1 cellular context compared by ENCODE assay signal in the genomic region with DNA sequence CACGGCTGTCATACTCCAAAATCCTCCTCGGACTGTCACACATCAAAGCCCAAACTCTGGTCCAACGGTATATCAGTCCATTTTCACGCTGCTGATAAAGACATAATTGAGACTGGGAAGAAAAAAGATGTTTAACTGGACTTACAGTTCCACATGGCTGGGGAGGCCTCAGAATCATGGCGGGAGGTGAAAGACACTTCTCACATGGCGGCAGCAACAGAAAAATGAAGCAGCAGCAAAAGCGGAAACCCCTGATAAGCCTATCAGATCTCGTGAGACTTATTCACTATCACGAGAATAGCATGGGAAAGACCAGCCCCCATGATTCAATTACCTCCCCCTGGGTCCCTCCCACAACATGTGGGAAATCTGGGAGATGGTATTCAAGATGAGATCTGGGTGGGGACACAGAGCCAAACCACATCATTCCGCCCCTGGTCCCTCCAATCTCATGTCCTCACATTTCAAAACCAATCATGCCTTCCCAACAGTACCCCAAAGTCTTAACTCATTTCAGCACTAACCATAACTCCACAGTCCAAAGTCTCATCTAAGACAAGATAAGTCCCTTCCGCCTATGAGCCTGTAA.
TF ChIP-seq lines count a peak whose summit lies in the region.
"Not testable (repeated sequence)": the region's sequence is repeated elsewhere in the genome, so short reads cannot be mapped to it uniquely, and the experiment has no call there.

No MANE protein-coding gene starts in this region.

TF ChIP-seq in K562, 482 proteins besides CTCF, POLR2A, EP300 and RAD21 (continued from another document):
- TF ChIP-seq FOXK2 (conservative IDR thresholded peaks at IDR 0.05 in 1 of 2, IDR thresholded peaks at IDR 0.05 in 1 of 2; ENCODE audit: low read depth in 2 of 2) (peak in 1 of 2 experiments; percentile 31; a peak in 2 of 4 replicates), MYC (IDR thresholded peaks at IDR 0.05; ENCODE audit: low read depth, low read length) (peak; percentile 97), MYC (CRISPR knock-in tag; IDR thresholded peaks at IDR 0.05; ENCODE audit: borderline replicate concordance, low read depth) (peak; percentile 89), PHF8 (IDR thresholded peaks at IDR 0.05; ENCODE audit: borderline replicate concordance, low read length) (peak; percentile 49; the same call in 1 of the 2 replicates), RCOR1 (IDR thresholded peaks at IDR 0.05; ENCODE audit: borderline replicate concordance in 1 of 2, low read depth in 2 of 2, low read length in 2 of 2) (peak in 1 of 2 experiments; percentile 92; a peak in 2 of 4 replicates), ATF7 (IDR thresholded peaks at IDR 0.05) (peak; percentile 51; the same call in 1 of the 2 replicates), SOX6 (IDR thresholded peaks at IDR 0.05) (peak; percentile 24; the same call in 1 of the 2 replicates), POLR2B (IDR thresholded peaks at IDR 0.05; ENCODE audit: low read depth, partially characterized antibody) (peak; percentile 88), ARNT (IDR thresholded peaks at IDR 0.05) (peak in 1 of 2 experiments; percentile 22; a peak in 1 of 4 replicates), SIN3A (IDR thresholded peaks at IDR 0.05; ENCODE audit: borderline replicate concordance in 2 of 2, control insufficient read depth in 1 of 2, low read depth in 2 of 2, low read length in 2 of 2) (0 out of 4 replicates have a peak, but pooled peaks of 1 of the 2 experiments have one; percentile 32), MTA2 (IDR thresholded peaks at IDR 0.05; ENCODE audit: low read depth) (0 out of 2 replicates have a peak, but pooled peaks have one; percentile 10), HDAC2 (IDR thresholded peaks at IDR 0.05) (peak; percentile 89; the same call in 1 of the 2 replicates), HCFC1 (IDR thresholded peaks at IDR 0.05; ENCODE audit: low read depth, low read length) (0 out of 2 replicates have a peak, but pooled peaks have one; percentile 31), ESRRA (IDR thresholded peaks at IDR 0.05; ENCODE audit: borderline replicate concordance, low read depth) (peak; percentile 81; the same call in 1 of the 2 replicates), NKRF (IDR thresholded peaks at IDR 0.05; ENCODE audit: borderline replicate concordance) (peak; percentile 83; the same call in 1 of the 2 replicates), HMBOX1 (IDR thresholded peaks at IDR 0.05) (peak; percentile 56; the same call in 1 of the 2 replicates), KDM1A (IDR thresholded peaks at IDR 0.05) (peak; percentile 91 to 92), HMG20A (CRISPR knock-in tag; conservative IDR thresholded peaks at IDR 0.05) (0 out of 2 replicates have a peak, but pooled peaks have one; percentile 12), ELF1 (tag; IDR thresholded peaks at IDR 0.05) (peak; percentile 72), ZBTB40 (IDR thresholded peaks at IDR 0.05) (peak; percentile 36; the same call in 1 of the 2 replicates), MEIS2 (IDR thresholded peaks at IDR 0.05; ENCODE audit: partially characterized antibody) (peak; percentile 89), ZNF592 (IDR thresholded peaks at IDR 0.05) (peak; percentile 54), E2F6 (IDR thresholded peaks at IDR 0.05; ENCODE audit: borderline replicate concordance in 1 of 2, extremely low read depth in 1 of 2, insufficient read depth in 1 of 2, insufficient read length in 1 of 2, low read depth in 1 of 2, low read length in 1 of 2, poor library complexity in 1 of 2, severe bottlenecking in 1 of 2) (peak in 1 of 2 experiments; percentile 43)
- TF ChIP-seq, protein P1, sequence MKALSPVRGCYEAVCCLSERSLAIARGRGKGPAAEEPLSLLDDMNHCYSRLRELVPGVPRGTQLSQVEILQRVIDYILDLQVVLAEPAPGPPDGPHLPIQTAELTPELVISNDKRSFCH (CRISPR knock-in tag; IDR thresholded peaks at IDR 0.05): 0 out of 2 replicates have a peak, but pooled peaks have one; percentile 15
- TF ChIP-seq, protein P1 (tag; IDR thresholded peaks at IDR 0.05): 0 out of 2 replicates have a peak, but pooled peaks have one; percentile 13
- TF ChIP-seq ZBTB40 (CRISPR knock-in tag; IDR thresholded peaks at IDR 0.05): not testable (repeated sequence)
- TF ChIP-seq, protein P2, sequence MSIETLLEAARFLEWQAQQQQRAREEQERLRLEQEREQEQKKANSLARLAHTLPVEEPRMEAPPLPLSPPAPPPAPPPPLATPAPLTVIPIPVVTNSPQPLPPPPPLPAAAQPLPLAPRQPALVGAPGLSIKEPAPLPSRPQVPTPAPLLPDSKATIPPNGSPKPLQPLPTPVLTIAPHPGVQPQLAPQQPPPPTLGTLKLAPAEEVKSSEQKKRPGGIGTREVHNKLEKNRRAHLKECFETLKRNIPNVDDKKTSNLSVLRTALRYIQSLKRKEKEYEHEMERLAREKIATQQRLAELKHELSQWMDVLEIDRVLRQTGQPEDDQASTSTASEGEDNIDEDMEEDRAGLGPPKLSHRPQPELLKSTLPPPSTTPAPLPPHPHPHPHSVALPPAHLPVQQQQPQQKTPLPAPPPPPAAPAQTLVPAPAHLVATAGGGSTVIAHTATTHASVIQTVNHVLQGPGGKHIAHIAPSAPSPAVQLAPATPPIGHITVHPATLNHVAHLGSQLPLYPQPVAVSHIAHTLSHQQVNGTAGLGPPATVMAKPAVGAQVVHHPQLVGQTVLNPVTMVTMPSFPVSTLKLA (conservative IDR thresholded peaks at IDR 0.05): peak; percentile 71 to 82
